In genomic region chr16:73036074-73036826, GRCh38 we compare ENCODE assay signal across 8 cellular contexts. TPM values are rescaled to one million over a fixed set of nuclear protein-coding genes. Genes with fewer than 3 reads are reported as not detected.
A peak's percentile ranks its signal among the peaks of the same experiment; 100 is the strongest.
DNase-seq lines count a peak whose midpoint lies in the region; ATAC-seq lines count a peak whose summit lies in the region.

No MANE protein-coding gene starts in this region.

- H3K27me3 Mint-ChIP-seq in activated T-helper 1 cell treated with anti-CD3 and anti-CD28 coated beads, Interleukin-12 subunit alpha, Interleukin-12 subunit beta, Interleukin-2, Interleukin-4 antibody, amounts not matched to agents 30 ng/mL and 10 ng/mL and 1 ng/mL, durations not matched to agents 14 hours and 24 hours and 36 hours (ENCODE audit: insufficient read depth): peaks cover 47% of the 10 kb centered on the region

- H3K36me3 ChIP-seq in neuron (ENCODE audit: insufficient read depth, low read length): no peaks in the 10 kb centered on the region

- no peaks in the 10 kb centered on the region for H3K36me3 Mint-ChIP-seq in activated T-helper 1 cell treated with anti-CD3 and anti-CD28 coated beads, Interleukin-12 subunit alpha, Interleukin-12 subunit beta, Interleukin-2, Interleukin-4 antibody, amounts not matched to agents 30 ng/mL and 10 ng/mL and 1 ng/mL, durations not matched to agents 14 hours and 24 hours and 36 hours (ENCODE audit: low read depth)

- H3K27ac Mint-ChIP-seq in activated T-helper 1 cell treated with anti-CD3 and anti-CD28 coated beads, Interleukin-12 subunit alpha, Interleukin-12 subunit beta, Interleukin-2, Interleukin-4 antibody, amounts not matched to agents 30 ng/mL and 10 ng/mL and 1 ng/mL, durations not matched to agents 14 hours and 24 hours and 36 hours: no peak overlapping the region

- ATAC-seq in GM18508 (IDR thresholded peaks at IDR 0.05; ENCODE audit: insufficient read depth, unreplicated experiment) (peak; percentile 54), GM21825 (IDR thresholded peaks at IDR 0.05; ENCODE audit: unreplicated experiment) (peak; percentile 75)

- H3K27me3 ChIP-seq in neuron (ENCODE audit: insufficient read depth, low read length): no peaks in the 10 kb centered on the region

- H3K4me1 ChIP-seq in neuron (ENCODE audit: insufficient read depth, low read length): peaks cover 90% of the 10 kb centered on the region

- H3K4me3 ChIP-seq in neuron (ENCODE audit: low read length): peak overlapping the region; percentile 37

- intact Hi-C loops in activated T-helper 1 cell treated with anti-CD3 and anti-CD28 coated beads, Interleukin-12 subunit alpha, Interleukin-12 subunit beta, Interleukin-2, Interleukin-4 antibody, amounts not matched to agents 30 ng/mL and 10 ng/mL and 1 ng/mL, durations not matched to agents 14 hours and 24 hours and 36 hours (cut with micrococcal nuclease): no loop called here

- H3K4me1 Mint-ChIP-seq in activated T-helper 1 cell treated with anti-CD3 and anti-CD28 coated beads, Interleukin-12 subunit alpha, Interleukin-12 subunit beta, Interleukin-2, Interleukin-4 antibody, amounts not matched to agents 30 ng/mL and 10 ng/mL and 1 ng/mL, durations not matched to agents 14 hours and 24 hours and 36 hours (ENCODE audit: low read depth): no peaks in the 10 kb centered on the region

- no peaks in the 10 kb centered on the region for H3K9me3 ChIP-seq in neuron (ENCODE audit: low read length)

- peak; percentile 27 for DNase-seq in NCI-H526 treated with DMSO at 0.1 percent for 48 hours (lab: John Stamatoyannopoulos, UW)
- DNase-seq in mucosa of gallbladder (ENCODE audit: low spot score): no peak
- DNase-seq in NCI-H128 (lab: John Stamatoyannopoulos, UW; ENCODE audit: unreplicated experiment): no peak
- no peak for DNase-seq in COLO829 (ENCODE audit: low spot score)
- no peak for DNase-seq in activated T-helper 1 cell treated with anti-CD3 and anti-CD28 coated beads, Interleukin-12 subunit alpha, Interleukin-12 subunit beta, Interleukin-2, Interleukin-4 antibody, amounts not matched to agents 30 ng/mL and 10 ng/mL and 1 ng/mL, durations not matched to agents 14 hours and 24 hours and 36 hours (ENCODE audit: low spot score)

- H3K9me3 Mint-ChIP-seq in activated T-helper 1 cell treated with anti-CD3 and anti-CD28 coated beads, Interleukin-12 subunit alpha, Interleukin-12 subunit beta, Interleukin-2, Interleukin-4 antibody, amounts not matched to agents 30 ng/mL and 10 ng/mL and 1 ng/mL, durations not matched to agents 14 hours and 24 hours and 36 hours: no peaks in the 10 kb centered on the region

- H3K4me3 Mint-ChIP-seq in activated T-helper 1 cell treated with anti-CD3 and anti-CD28 coated beads, Interleukin-12 subunit alpha, Interleukin-12 subunit beta, Interleukin-2, Interleukin-4 antibody, amounts not matched to agents 30 ng/mL and 10 ng/mL and 1 ng/mL, durations not matched to agents 14 hours and 24 hours and 36 hours: no peak overlapping the region

- no peak overlapping the region for H2AFZ ChIP-seq in neuron (ENCODE audit: low read depth, low read length)

RNA-seq across cellular contexts. Expression of gene ZFHX3, which starts 11.7 kb away (rescaled TPM):
- 51.4 TPM for total RNA-seq in mucosa of gallbladder
- total RNA-seq in activated T-helper 1 cell treated with anti-CD3 and anti-CD28 coated beads, Interleukin-12 subunit alpha, Interleukin-12 subunit beta, Interleukin-2, Interleukin-4 antibody, amounts not matched to agents 30 ng/mL and 10 ng/mL and 1 ng/mL, durations not matched to agents 14 hours and 24 hours and 36 hours: 0.34 TPM in 2 replicates

Comparison
In these comparisons a context has a peak if more than half of its experiments do, and no peak if none do; other contexts are left out.
1. RNA of gene ZFHX3, which starts 11.7 kb away (total RNA-seq): 51.4 TPM in mucosa of gallbladder (single experiment); 0.34 TPM in activated T-helper 1 cell treated with anti-CD3 and anti-CD28 coated beads, Interleukin-12 subunit alpha, Interleukin-12 subunit beta, Interleukin-2, Interleukin-4 antibody, amounts not matched to agents 30 ng/mL and 10 ng/mL and 1 ng/mL, durations not matched to agents 14 hours and 24 hours and 36 hours; every median in the first group is over 10 times any median in the second.